ENCODE assay signal across 30 cellular contexts in the genomic region with DNA sequence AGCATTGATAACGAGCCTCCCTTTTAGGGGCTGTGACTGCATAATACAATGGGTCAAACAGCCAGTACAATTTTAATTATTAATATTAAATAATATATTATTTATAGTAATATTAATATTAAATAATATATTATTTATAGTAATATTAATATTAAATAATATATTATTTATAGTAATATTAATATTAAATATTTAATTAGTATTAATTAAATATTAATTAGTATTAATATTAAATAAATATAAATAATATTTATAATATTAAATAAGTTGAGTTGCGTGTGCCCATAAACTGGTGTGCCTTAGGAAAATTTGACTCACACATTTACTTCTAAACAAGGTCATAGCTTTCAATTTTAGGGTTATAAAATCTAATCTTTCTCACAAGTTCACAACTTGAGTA.
"Had no signal": no experiment of that assay in that cellular context is flagged by ENCODE, and none has a peak within 500 bp of the region (broad histone marks: within the 10 kb centered on the region; RNA-seq: fewer than 3 reads in every experiment).

No MANE protein-coding gene starts in this region.

- H3K27ac ChIP-seq: hepatocyte, neural progenitor cell, neutrophil, right atrium auricular region, right lobe of liver, stomach, suprapubic skin, thoracic aorta, tibial artery, upper lobe of right lung had no signal

- H3K4me1 Mint-ChIP-seq: mesothelial cell of epicardium; naive B cell; natural killer cell; nephron progenitor cell; neural progenitor cell; stimulated activated naive B cell treated with anti-CD40 and anti-IgM and Interleukin-4, amounts not matched to agents 10 μg/mL and 1 μg/mL and 100 μg/mL, for 72 hours had no signal

- H3K27me3 ChIP-seq: hepatocyte, neural progenitor cell, neutrophil, right atrium auricular region, right lobe of liver, stomach, suprapubic skin, tibial artery, upper lobe of right lung had no signal

- ATAC-seq: left cardiac atrium; left lobe of liver; natural killer cell; right lobe of liver; stimulated activated naive B cell treated with anti-CD40 and anti-IgM and Interleukin-4, amounts not matched to agents 10 μg/mL and 1 μg/mL and 100 μg/mL, for 72 hours; stimulated activated naive CD8-positive, alpha-beta T cell treated with anti-CD3 and anti-CD28 coated beads, Interleukin-15, Interleukin-2, amounts not matched to agents 100 U/mL and 50 U/mL, for 24 hours; upper lobe of right lung had no signal

- H3K4me1 ChIP-seq: neural progenitor cell, right atrium auricular region, right lobe of liver, stomach, suprapubic skin, upper lobe of right lung had no signal

- H3K9me3 ChIP-seq: neutrophil, right atrium auricular region, right lobe of liver, stomach, suprapubic skin, thoracic aorta, tibial artery, upper lobe of right lung had no signal

- DNase-seq: islet precursor cell; kidney glomerular epithelial cell; left cardiac atrium; mesendoderm; naive B cell; natural killer cell; nephron progenitor cell; occipital lobe; right lobe of liver; stimulated activated CD4-positive, alpha-beta T cell treated with anti-CD3 and anti-CD28 coated beads, Interleukin-12 subunit alpha, Interleukin-12 subunit beta, amount 100 ng/mL, for 4 hours; stimulated activated CD4-positive, alpha-beta T cell treated with anti-CD3 and anti-CD28 coated beads, Interleukin-15, amount 100 ng/mL, for 24 hours; stimulated activated CD4-positive, alpha-beta T cell treated with anti-CD3 and anti-CD28 coated beads, Interleukin-2, amount 100 ng/mL, for 24 hours; stimulated activated CD4-positive, alpha-beta T cell treated with anti-CD3 and anti-CD28 coated beads, Interleukin-4, amount 100 ng/mL, for 1 hour; stimulated activated naive B cell treated with anti-CD40 and anti-IgM and Interleukin-4, amounts not matched to agents 10 μg/mL and 1 μg/mL and 100 μg/mL, for 72 hours; stimulated activated naive CD8-positive, alpha-beta T cell treated with anti-CD3 and anti-CD28 coated beads, Interleukin-15, Interleukin-2, amounts not matched to agents 100 U/mL and 50 U/mL, for 24 hours; stomach; tibial artery; trophoblast cell; upper lobe of right lung had no signal

- H3K27me3 Mint-ChIP-seq: naive B cell; progenitor cell of endocrine pancreas; stimulated activated naive B cell treated with anti-CD40 and anti-IgM and Interleukin-4, amounts not matched to agents 10 μg/mL and 1 μg/mL and 100 μg/mL, for 72 hours had no signal

- H3K4me3 Mint-ChIP-seq: mesothelial cell of epicardium; naive B cell; natural killer cell; nephron progenitor cell; neural progenitor cell; stimulated activated naive B cell treated with anti-CD40 and anti-IgM and Interleukin-4, amounts not matched to agents 10 μg/mL and 1 μg/mL and 100 μg/mL, for 72 hours had no signal

- H3K36me3 Mint-ChIP-seq: mesothelial cell of epicardium; naive B cell; natural killer cell; neural progenitor cell; stimulated activated naive B cell treated with anti-CD40 and anti-IgM and Interleukin-4, amounts not matched to agents 10 μg/mL and 1 μg/mL and 100 μg/mL, for 72 hours had no signal

- H3K9me3 Mint-ChIP-seq: nephron progenitor cell; neural progenitor cell; stimulated activated naive B cell treated with anti-CD40 and anti-IgM and Interleukin-4, amounts not matched to agents 10 μg/mL and 1 μg/mL and 100 μg/mL, for 72 hours had no signal

- H3K27ac Mint-ChIP-seq: mesothelial cell of epicardium; naive B cell; natural killer cell; nephron progenitor cell; neural progenitor cell; progenitor cell of endocrine pancreas; stimulated activated naive B cell treated with anti-CD40 and anti-IgM and Interleukin-4, amounts not matched to agents 10 μg/mL and 1 μg/mL and 100 μg/mL, for 72 hours had no signal

- H3K4me3 ChIP-seq: hepatocyte, lung, neural progenitor cell, right atrium auricular region, right lobe of liver, stomach, suprapubic skin, thoracic aorta, tibial artery, upper lobe of right lung had no signal

- FAIRE-seq: urothelium cell line had no signal

- H3K36me3 ChIP-seq: neural progenitor cell, neutrophil, right atrium auricular region, right lobe of liver, stomach, suprapubic skin, thoracic aorta, tibial artery, upper lobe of right lung had no signal
